Comparison of ENCODE assay signal across 1 cellular context in the genomic region with DNA sequence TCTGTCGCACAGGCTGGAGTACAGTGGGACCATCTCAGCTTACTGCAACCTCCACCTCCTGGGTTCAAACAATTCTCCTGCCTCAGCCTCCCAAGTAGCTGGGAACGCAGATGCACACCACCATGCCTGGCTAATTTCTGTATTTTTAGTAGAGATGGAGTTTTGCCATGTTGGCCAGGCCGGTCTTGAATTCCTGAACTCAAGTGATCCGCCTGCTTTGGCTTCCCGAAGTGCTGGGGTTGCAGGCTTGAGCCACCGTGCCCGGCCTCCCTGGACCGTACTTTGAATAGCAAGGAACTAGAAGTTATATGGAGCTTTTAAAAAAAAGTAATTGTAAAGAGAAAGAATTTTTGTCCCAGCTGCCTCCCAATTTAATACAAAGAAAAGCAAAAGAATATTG.
TF ChIP-seq lines count a peak whose summit lies in the region.

No MANE protein-coding gene starts in this region.

TF ChIP-seq in HCT116, 20 proteins besides CTCF, POLR2A, EP300 and RAD21 (continued from another document):
- TF ChIP-seq, protein P1, sequence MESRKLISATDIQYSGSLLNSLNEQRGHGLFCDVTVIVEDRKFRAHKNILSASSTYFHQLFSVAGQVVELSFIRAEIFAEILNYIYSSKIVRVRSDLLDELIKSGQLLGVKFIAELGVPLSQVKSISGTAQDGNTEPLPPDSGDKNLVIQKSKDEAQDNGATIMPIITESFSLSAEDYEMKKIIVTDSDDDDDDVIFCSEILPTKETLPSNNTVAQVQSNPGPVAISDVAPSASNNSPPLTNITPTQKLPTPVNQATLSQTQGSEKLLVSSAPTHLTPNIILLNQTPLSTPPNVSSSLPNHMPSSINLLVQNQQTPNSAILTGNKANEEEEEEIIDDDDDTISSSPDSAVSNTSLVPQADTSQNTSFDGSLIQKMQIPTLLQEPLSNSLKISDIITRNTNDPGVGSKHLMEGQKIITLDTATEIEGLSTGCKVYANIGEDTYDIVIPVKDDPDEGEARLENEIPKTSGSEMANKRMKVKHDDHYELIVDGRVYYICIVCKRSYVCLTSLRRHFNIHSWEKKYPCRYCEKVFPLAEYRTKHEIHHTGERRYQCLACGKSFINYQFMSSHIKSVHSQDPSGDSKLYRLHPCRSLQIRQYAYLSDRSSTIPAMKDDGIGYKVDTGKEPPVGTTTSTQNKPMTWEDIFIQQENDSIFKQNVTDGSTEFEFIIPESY (IDR thresholded peaks at IDR 0.05; ENCODE audit: extremely low read depth, insufficient replicate concordance, low read length): no peak
- no peak for TF ChIP-seq EGR1 (IDR thresholded peaks at IDR 0.05; ENCODE audit: low read depth)
- TF ChIP-seq SRF (IDR thresholded peaks at IDR 0.05; ENCODE audit: low read depth): no peak
- TF ChIP-seq CBX3 (IDR thresholded peaks at IDR 0.05; ENCODE audit: low read depth): no peak
